ENCODE assay signal across 21 cellular contexts in genomic region chr21:46000182-46000730, GRCh38. TPM values are rescaled to one million over a fixed set of nuclear protein-coding genes. Genes with fewer than 3 reads are reported as not detected.
DNase-seq lines count a peak whose midpoint lies in the region; ATAC-seq and TF ChIP-seq lines count a peak whose summit lies in the region.
"Had no signal": no experiment of that assay in that cellular context is flagged by ENCODE, and none has a peak within 500 bp of the region (broad histone marks: within the 10 kb centered on the region; RNA-seq: fewer than 3 reads in every experiment).

No MANE protein-coding gene starts in this region.

- intact Hi-C loops in activated CD8-positive, alpha-beta T cell treated with anti-CD3 and anti-CD28 coated beads for 36 hours (cut with micrococcal nuclease) = no loop called here
- intact Hi-C loops in thyroid gland (cut with DNase I) = no loop called here

- CTCF ChIA-PET in activated CD8-positive, alpha-beta T cell treated with anti-CD3 and anti-CD28 coated beads for 36 hours (lab: Charles Lee) = no interaction called here
- CTCF ChIA-PET in activated CD8-positive, alpha-beta T cell treated with anti-CD3 and anti-CD28 coated beads, Interleukin-2, amount 10 ng/mL, durations not matched to agents 7 days and 5 days (lab: Charles Lee) = no interaction called here
- CTCF ChIA-PET in WTC11 (lab: Charles Lee) = interaction anchor here (1.1 kb wide), 1 partner anchor 28 kb away, joined by 5 read pairs; no protein-coding TSS in a partner anchor

- no peak overlapping the region for H3K9ac ChIP-seq in rectal smooth muscle tissue (ENCODE audit: low read length)

- no peaks in the 10 kb centered on the region for H3K27me3 ChIP-seq in right atrium auricular region
- H3K27me3 ChIP-seq in rectal smooth muscle tissue (ENCODE audit: control insufficient read depth, insufficient read depth, low read length) = no peaks in the 10 kb centered on the region
- H3K27me3 ChIP-seq in thyroid gland = no peaks in the 10 kb centered on the region
- H3K27me3 ChIP-seq: brain microvascular endothelial cell, SJSA1 had no signal

- H3K9me3 ChIP-seq in right atrium auricular region (no peaks in the 10 kb centered on the region), thyroid gland (no peaks in the 10 kb centered on the region)
- H3K9me3 ChIP-seq: SJSA1 had no signal

- no peaks in the 10 kb centered on the region for H3K4me1 Mint-ChIP-seq in activated CD8-positive, alpha-beta T cell treated with anti-CD3 and anti-CD28 coated beads for 36 hours (ENCODE audit: low read depth)
- no peaks in the 10 kb centered on the region for H3K4me1 Mint-ChIP-seq in activated CD8-positive, alpha-beta T cell treated with anti-CD3 and anti-CD28 coated beads, Interleukin-2, amount 10 ng/mL, durations not matched to agents 7 days and 5 days (ENCODE audit: low read depth)
- H3K4me1 Mint-ChIP-seq in WTC11 = no peaks in the 10 kb centered on the region
- H3K4me1 Mint-ChIP-seq: activated naive CD8-positive, alpha-beta T cell treated with anti-CD3 and anti-CD28 coated beads for 36 hours had no signal

- peak; percentile 0 for DNase-seq in activated CD8-positive, alpha-beta T cell treated with anti-CD3 and anti-CD28 coated beads for 36 hours
- DNase-seq in activated CD8-positive, alpha-beta T cell treated with anti-CD3 and anti-CD28 coated beads, Interleukin-2, amount 10 ng/mL, durations not matched to agents 7 days and 5 days = no peak
- peak; percentile 8 for DNase-seq in WTC11 (ENCODE audit: low spot score)
- DNase-seq in right atrium auricular region (ENCODE audit: low spot score) = peak; percentile 57
- DNase-seq in erythroblast (lab: John Stamatoyannopoulos, UW) = no peak
- DNase-seq in G401 (ENCODE audit: low spot score) = no peak
- DNase-seq in thyroid gland = no peak
- DNase-seq: activated CD4-positive, CD25-positive, alpha-beta regulatory T cell treated with anti-CD3 and anti-CD28 coated beads, Interleukin-2, amount 50 U/mL, for 72 hours; activated naive CD8-positive, alpha-beta T cell treated with anti-CD3 and anti-CD28 coated beads for 36 hours; activated T-cell treated with anti-CD3 and anti-CD28 coated beads for 4 hours; brain microvascular endothelial cell; DMS79 treated with DMSO at 0.1 percent for 48 hours; KG1; NCI-H2081; NCI-H510A treated with DMSO at 0.1 percent for 48 hours had no signal

- TF ChIP-seq POLR2A in erythroblast (IDR thresholded peaks at IDR 0.05; ENCODE audit: low read length) (no peak), thyroid gland (IDR thresholded peaks at IDR 0.05) (no peak)

- POLR2A ChIA-PET in activated CD8-positive, alpha-beta T cell treated with anti-CD3 and anti-CD28 coated beads for 36 hours (lab: Charles Lee) = no interaction called here
- POLR2A ChIA-PET in activated CD8-positive, alpha-beta T cell treated with anti-CD3 and anti-CD28 coated beads, Interleukin-2, amount 10 ng/mL, durations not matched to agents 7 days and 5 days (lab: Charles Lee) = no interaction called here
- POLR2A ChIA-PET in WTC11 (lab: Charles Lee) = no interaction called here

- H3K27ac ChIP-seq in right atrium auricular region = peak overlapping the region in 1 of 2 donors; percentile 29
- H3K27ac ChIP-seq in rectal smooth muscle tissue (ENCODE audit: low read depth, low read length) = peak overlapping the region; percentile 85
- no peak overlapping the region for H3K27ac ChIP-seq in thyroid gland
- H3K27ac ChIP-seq: brain microvascular endothelial cell, SJSA1 had no signal

- peaks cover 77% of the 10 kb centered on the region for H3K36me3 ChIP-seq in right atrium auricular region
- peaks cover 4% of the 10 kb centered on the region for H3K36me3 ChIP-seq in rectal smooth muscle tissue (ENCODE audit: control insufficient read depth, insufficient read depth, low read length)
- peaks cover 6 to 13% of the 10 kb centered on the region in 2 donors for H3K36me3 ChIP-seq in thyroid gland

- TF ChIP-seq CTCF in activated CD8-positive, alpha-beta T cell treated with anti-CD3 and anti-CD28 coated beads for 36 hours (IDR thresholded peaks at IDR 0.05) = no peak
- TF ChIP-seq CTCF in WTC11 (IDR thresholded peaks at IDR 0.05) (no peak), right atrium auricular region (IDR thresholded peaks at IDR 0.05) (no peak), thyroid gland (IDR thresholded peaks at IDR 0.05) (no peak)

- 70 to 85% methylated on average over 2 to 5 of the region's 27 CpGs for WGBS in thyroid gland, 2 donors

- H3K4me1 ChIP-seq in right atrium auricular region (no peaks in the 10 kb centered on the region), rectal smooth muscle tissue (ENCODE audit: control insufficient read depth, insufficient read depth, low read length) (peaks cover 2% of the 10 kb centered on the region), thyroid gland (no peaks in the 10 kb centered on the region)
- H3K4me1 ChIP-seq: SJSA1 had no signal

- no peak overlapping the region for H3K4me3 Mint-ChIP-seq in activated CD8-positive, alpha-beta T cell treated with anti-CD3 and anti-CD28 coated beads for 36 hours
- no peak overlapping the region for H3K4me3 Mint-ChIP-seq in activated CD8-positive, alpha-beta T cell treated with anti-CD3 and anti-CD28 coated beads, Interleukin-2, amount 10 ng/mL, durations not matched to agents 7 days and 5 days
- H3K4me3 Mint-ChIP-seq in WTC11 = no peak overlapping the region
- H3K4me3 Mint-ChIP-seq: activated naive CD8-positive, alpha-beta T cell treated with anti-CD3 and anti-CD28 coated beads for 36 hours; CD8-positive, alpha-beta T cell; T-helper 2 cell treated with Interferon-gamma antibody and Interleukin-4, amounts not matched to agents 5 μg/mL and 100 μg/mL, for 36 hours; type B pancreatic cell had no signal

- H3K27ac Mint-ChIP-seq in activated CD8-positive, alpha-beta T cell treated with anti-CD3 and anti-CD28 coated beads for 36 hours = no peak overlapping the region
- no peak overlapping the region for H3K27ac Mint-ChIP-seq in activated CD8-positive, alpha-beta T cell treated with anti-CD3 and anti-CD28 coated beads, Interleukin-2, amount 10 ng/mL, durations not matched to agents 7 days and 5 days
- no peak overlapping the region for H3K27ac Mint-ChIP-seq in WTC11
- H3K27ac Mint-ChIP-seq: activated naive CD8-positive, alpha-beta T cell treated with anti-CD3 and anti-CD28 coated beads for 36 hours; CD8-positive, alpha-beta T cell; T-helper 2 cell treated with Interferon-gamma antibody and Interleukin-4, amounts not matched to agents 5 μg/mL and 100 μg/mL, for 36 hours; type B pancreatic cell had no signal

- no peak overlapping the region for H3K4me3 ChIP-seq in right atrium auricular region
- H3K4me3 ChIP-seq in rectal smooth muscle tissue (ENCODE audit: low read length) = no peak overlapping the region
- no peak overlapping the region for H3K4me3 ChIP-seq in thyroid gland (replicated peaks in 1 of 3)
- H3K4me3 ChIP-seq: SJSA1, smooth muscle cell had no signal

- H3K27me3 Mint-ChIP-seq in activated CD8-positive, alpha-beta T cell treated with anti-CD3 and anti-CD28 coated beads for 36 hours = no peaks in the 10 kb centered on the region
- no peaks in the 10 kb centered on the region for H3K27me3 Mint-ChIP-seq in activated CD8-positive, alpha-beta T cell treated with anti-CD3 and anti-CD28 coated beads, Interleukin-2, amount 10 ng/mL, durations not matched to agents 7 days and 5 days (ENCODE audit: low read depth)
- no peaks in the 10 kb centered on the region for H3K27me3 Mint-ChIP-seq in WTC11 (ENCODE audit: low read depth)
- H3K27me3 Mint-ChIP-seq: activated naive CD8-positive, alpha-beta T cell treated with anti-CD3 and anti-CD28 coated beads for 36 hours; type B pancreatic cell had no signal

- H3K36me3 Mint-ChIP-seq in activated CD8-positive, alpha-beta T cell treated with anti-CD3 and anti-CD28 coated beads for 36 hours (ENCODE audit: low read depth) = no peaks in the 10 kb centered on the region
- no peaks in the 10 kb centered on the region for H3K36me3 Mint-ChIP-seq in activated CD8-positive, alpha-beta T cell treated with anti-CD3 and anti-CD28 coated beads, Interleukin-2, amount 10 ng/mL, durations not matched to agents 7 days and 5 days (ENCODE audit: low read depth)
- peaks cover 19% of the 10 kb centered on the region for H3K36me3 Mint-ChIP-seq in WTC11
- H3K36me3 Mint-ChIP-seq: activated naive CD8-positive, alpha-beta T cell treated with anti-CD3 and anti-CD28 coated beads for 36 hours; CD8-positive, alpha-beta T cell; type B pancreatic cell had no signal

- ATAC-seq in activated CD8-positive, alpha-beta T cell treated with anti-CD3 and anti-CD28 coated beads for 36 hours = no peak
- ATAC-seq in activated CD8-positive, alpha-beta T cell treated with anti-CD3 and anti-CD28 coated beads, Interleukin-2, amount 10 ng/mL, durations not matched to agents 7 days and 5 days = no peak
- no peak for ATAC-seq in WTC11
- ATAC-seq: CD8-positive, alpha-beta T cell had no signal

- in situ Hi-C loops in G401 (cut with HindIII; ENCODE audit: low sequenced_read_pairs) = no loop called here

- H3K9me3 Mint-ChIP-seq in activated CD8-positive, alpha-beta T cell treated with anti-CD3 and anti-CD28 coated beads for 36 hours = no peaks in the 10 kb centered on the region
- H3K9me3 Mint-ChIP-seq in activated CD8-positive, alpha-beta T cell treated with anti-CD3 and anti-CD28 coated beads, Interleukin-2, amount 10 ng/mL, durations not matched to agents 7 days and 5 days (ENCODE audit: insufficient read depth) = no peaks in the 10 kb centered on the region
- no peaks in the 10 kb centered on the region for H3K9me3 Mint-ChIP-seq in WTC11
- H3K9me3 Mint-ChIP-seq: activated naive CD8-positive, alpha-beta T cell treated with anti-CD3 and anti-CD28 coated beads for 36 hours; CD8-positive, alpha-beta T cell; T-helper 2 cell treated with Interferon-gamma antibody and Interleukin-4, amounts not matched to agents 5 μg/mL and 100 μg/mL, for 36 hours; type B pancreatic cell had no signal

TF ChIP-seq in WTC11, 78 proteins besides CTCF, POLR2A, EP300 and RAD21 (continues in another document):
- TF ChIP-seq CDX4 (CRISPR knock-in tag; IDR thresholded peaks at IDR 0.05; ENCODE audit: borderline replicate concordance) = no peak

RNA-seq across cellular contexts. Expression of gene COL6A1, which starts 18.7 kb away (rescaled TPM):
- 1 to 10 TPM; 4.1 to 5.2 TPM for total RNA-seq in activated CD8-positive, alpha-beta T cell treated with anti-CD3 and anti-CD28 coated beads for 36 hours
- under 1 TPM; 0.26 to 0.42 TPM for total RNA-seq in activated CD8-positive, alpha-beta T cell treated with anti-CD3 and anti-CD28 coated beads, Interleukin-2, amount 10 ng/mL, durations not matched to agents 7 days and 5 days
- total RNA-seq in WTC11 (2021) (221 to 245 TPM (median 240 TPM) in 3 replicates), right atrium auricular region (100 to 1,000 TPM; 201 to 278 TPM), thyroid gland (100 to 1,000 TPM in 3 of 4 donors, 10 to 100 TPM in 1; 96.1 to 213 (median 162) TPM)
- 83.0 and 85.1 TPM in 2 replicates for total RNA-seq in G401 (2014; rRNA removed; shearing (Covaris generic))

Comparison
In these comparisons a context has a peak if more than half of its experiments do, and no peak if none do; other contexts are left out.
1. DNase-seq: peak in activated CD8-positive, alpha-beta T cell treated with anti-CD3 and anti-CD28 coated beads for 36 hours (single experiment), WTC11 (single experiment) and right atrium auricular region (single experiment); none in activated CD8-positive, alpha-beta T cell treated with anti-CD3 and anti-CD28 coated beads, Interleukin-2, amount 10 ng/mL, durations not matched to agents 7 days and 5 days (single experiment), erythroblast (0 of 2), G401 (single experiment) and thyroid gland (0 of 2).
2. RNA of gene COL6A1, which starts 18.7 kb away (total RNA-seq): 201 to 278 TPM in right atrium auricular region, 221 to 245 TPM in WTC11, 96.1 to 213 TPM in thyroid gland and 83.0 to 85.1 TPM in G401; 4.1 to 5.2 TPM in activated CD8-positive, alpha-beta T cell treated with anti-CD3 and anti-CD28 coated beads for 36 hours and 0.26 to 0.42 TPM in activated CD8-positive, alpha-beta T cell treated with anti-CD3 and anti-CD28 coated beads, Interleukin-2, amount 10 ng/mL, durations not matched to agents 7 days and 5 days; every median in the first group is over 10 times any median in the second.